In the genomic region with DNA sequence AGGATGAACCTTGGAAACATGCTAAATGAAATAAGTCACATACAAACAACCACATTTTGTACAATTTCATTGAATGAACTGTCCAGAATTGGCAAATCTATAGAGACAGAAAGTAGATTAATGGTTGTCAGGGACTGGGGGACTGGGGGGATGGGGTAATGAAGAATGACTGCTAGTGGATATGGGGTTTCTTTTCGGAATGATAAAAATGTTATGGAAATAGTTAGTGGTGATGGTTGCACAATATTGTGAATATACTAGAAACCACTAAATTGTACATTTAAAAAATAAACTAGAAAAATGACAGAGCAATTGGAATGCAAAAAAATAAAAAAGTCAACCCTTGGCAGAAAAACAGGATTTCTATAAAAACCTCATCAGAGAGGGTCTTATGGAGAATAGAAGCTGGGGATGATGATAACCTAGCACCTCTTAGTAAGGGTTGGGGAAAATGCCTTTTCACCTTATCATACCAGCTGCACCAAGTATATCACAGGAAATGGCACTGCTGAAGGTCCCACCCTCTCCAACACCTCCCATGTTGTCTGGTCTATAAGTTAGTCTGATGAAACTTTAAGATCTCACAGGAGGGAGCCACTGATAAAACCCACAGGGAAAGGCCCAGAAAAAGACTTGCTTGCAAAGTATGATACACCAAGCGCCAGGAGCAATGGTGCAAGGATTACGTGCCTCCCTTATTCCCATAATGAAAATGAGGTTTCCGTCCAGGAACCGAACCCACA, we compare ENCODE assay signal across 1 cellular context.
TF ChIP-seq lines count a peak whose summit lies in the region.

No MANE protein-coding gene starts in this region.

TF ChIP-seq in K562, 482 proteins besides CTCF, POLR2A, EP300 and RAD21 (continued from another document):
- TF ChIP-seq FOXA1 (IDR thresholded peaks at IDR 0.05; ENCODE audit: borderline replicate concordance) (no peak), ARID1B (IDR thresholded peaks at IDR 0.05) (0 out of 2 replicates have a peak, but pooled peaks have one; percentile 10)
